Comparison of ENCODE assay signal across 14 cellular contexts in the genomic region with DNA sequence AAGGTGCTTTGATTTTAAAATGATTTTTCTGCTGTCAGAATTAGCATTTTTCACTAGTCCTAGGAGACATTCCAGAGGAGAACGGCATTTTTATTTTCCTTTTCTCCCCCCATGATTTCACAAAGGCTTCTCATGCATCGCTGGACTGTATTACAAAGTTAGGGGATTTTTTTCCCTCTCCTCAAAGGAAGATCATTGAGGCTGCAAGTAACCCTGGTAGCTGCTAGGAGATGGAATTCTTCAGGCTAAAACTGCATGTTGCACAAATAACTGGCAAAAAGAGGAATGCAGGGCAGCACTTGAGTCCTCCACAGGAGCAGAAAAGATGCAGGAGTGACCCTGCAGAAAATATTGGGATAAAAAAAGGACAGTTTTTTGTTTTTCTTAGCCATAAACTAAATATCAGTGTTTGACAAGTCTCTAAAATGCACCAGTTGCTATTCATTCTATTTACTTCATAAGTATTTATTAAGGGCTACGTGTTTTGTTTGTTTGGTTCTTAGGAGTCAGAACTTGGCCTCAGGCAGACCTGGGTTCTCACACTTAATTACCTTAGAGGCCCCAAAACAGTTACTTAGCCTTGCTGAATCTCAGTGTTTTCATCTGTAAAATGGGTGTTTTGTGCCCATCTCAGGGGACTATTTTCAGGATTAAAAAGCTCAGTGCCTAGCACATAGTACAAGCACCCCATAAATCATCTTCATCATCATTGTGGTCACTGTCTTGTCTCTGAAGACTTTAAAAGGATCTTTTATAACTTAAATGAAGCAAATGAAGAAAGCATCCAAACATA.
DNase-seq lines count a peak whose midpoint lies in the region; ATAC-seq lines count a peak whose summit lies in the region.
"Had no signal": no experiment of that assay in that cellular context is flagged by ENCODE, and none has a peak within 500 bp of the region (broad histone marks: within the 10 kb centered on the region; RNA-seq: fewer than 3 reads in every experiment).

No MANE protein-coding gene starts in this region.

- DNase-seq in NT2/D1 (ENCODE audit: low read depth, low spot score) (no peak), mesendoderm (peak; percentile 49), superior temporal gyrus (ENCODE audit: extremely low spot score) (peak; percentile 33)
- no peak for DNase-seq in activated CD4-positive, alpha-beta T cell treated with anti-CD3 and anti-CD28 coated beads, Interleukin-2, amount 50 U/mL, for 48 hours
- DNase-seq: activated CD8-positive, alpha-beta memory T cell treated with anti-CD3 and anti-CD28 coated beads, Interleukin-2, amount 50 U/mL, for 48 hours; AML-193; Caco-2; EL; left cardiac atrium; mucosa of descending colon; NCI-H2081 had no signal

- H3K4me1 ChIP-seq in NT2/D1 (ENCODE audit: insufficient read depth, insufficient read length) (no peaks in the 10 kb centered on the region), ectodermal cell (ENCODE audit: control insufficient read depth, insufficient read depth, low read length) (peaks cover 18% of the 10 kb centered on the region), mesendoderm (ENCODE audit: control insufficient read depth, low read depth, low read length) (peaks cover 1% of the 10 kb centered on the region)
- H3K4me1 ChIP-seq: Caco-2 had no signal

- 17 to 59% methylated on average over 1 to 3 of the region's 3 CpGs for WGBS in ectodermal cell, 2 experiments
- WGBS in mesendoderm (ENCODE audit: extremely low coverage, insufficient coverage, low lambda C conversion rate) = no CpG with 5 or more reads among the region's 3 CpGs

- H3K4ac ChIP-seq in mesendoderm (ENCODE audit: low read depth, low read length) = no peak overlapping the region

- H3K9ac ChIP-seq in NT2/D1 (ENCODE audit: insufficient read length, low read depth) (peak overlapping the region; percentile 77), mesendoderm (ENCODE audit: low read length) (no peak overlapping the region)

- no peak overlapping the region for H3K56ac ChIP-seq in mesendoderm (ENCODE audit: low read length)

- no peak overlapping the region for H3K4me2 ChIP-seq in mesendoderm (ENCODE audit: low read length)

- no peak overlapping the region for H4K5ac ChIP-seq in mesendoderm (ENCODE audit: low read length)

- H3K79me2 ChIP-seq in mesendoderm (ENCODE audit: control insufficient read depth, insufficient read depth, low read length) = no peaks in the 10 kb centered on the region

- H3K4me3 ChIP-seq in NT2/D1 (ENCODE audit: insufficient read length, low read depth) = peak overlapping the region; percentile 42
- peak overlapping the region; percentile 45 for H3K4me3 ChIP-seq in ectodermal cell (ENCODE audit: insufficient read depth, low read depth, low read length)
- no peak overlapping the region for H3K4me3 ChIP-seq in mesendoderm (ENCODE audit: low read length)
- H3K4me3 ChIP-seq: mucosa of descending colon had no signal

- H3K27me3 ChIP-seq in NT2/D1 (ENCODE audit: insufficient read depth, insufficient read length) = no peaks in the 10 kb centered on the region
- no peaks in the 10 kb centered on the region for H3K27me3 ChIP-seq in ectodermal cell (ENCODE audit: control insufficient read depth, insufficient read depth, low read length, poor library complexity, severe bottlenecking)
- H3K27me3 ChIP-seq in mesendoderm (ENCODE audit: insufficient read depth, low read length, poor library complexity) = no peaks in the 10 kb centered on the region

- ATAC-seq in GM21737 (IDR thresholded peaks at IDR 0.05; ENCODE audit: unreplicated experiment) (no peak), HG02840 (IDR thresholded peaks at IDR 0.05; ENCODE audit: low FRiP score, unreplicated experiment) (no peak)
- ATAC-seq: mucosa of descending colon had no signal

- H3K27ac ChIP-seq in ectodermal cell (ENCODE audit: insufficient read depth, low read depth, low read length, poor library complexity, severe bottlenecking) (peak overlapping the region; percentile 88), mesendoderm (ENCODE audit: low read depth, low read length) (no peak overlapping the region)

- no peak overlapping the region for H2BK120ac ChIP-seq in mesendoderm (ENCODE audit: low read depth, low read length)

- H3K79me1 ChIP-seq in mesendoderm (ENCODE audit: low read length) = no peaks in the 10 kb centered on the region

- H2AK5ac ChIP-seq in mesendoderm (ENCODE audit: low read length) = no peak overlapping the region

- H3K36me3 ChIP-seq in NT2/D1 (ENCODE audit: insufficient read depth, insufficient read length, low read length) (no peaks in the 10 kb centered on the region), ectodermal cell (ENCODE audit: control insufficient read depth, insufficient read depth, low read length) (no peaks in the 10 kb centered on the region), mesendoderm (ENCODE audit: control insufficient read depth, insufficient read depth, low read length) (no peaks in the 10 kb centered on the region)

- no peak overlapping the region for H4K8ac ChIP-seq in mesendoderm (ENCODE audit: low read depth, low read length)

- H3K9me3 ChIP-seq in NT2/D1 (ENCODE audit: insufficient read depth, low read length) (peaks cover 9% of the 10 kb centered on the region; the same call in 1 of the 2 replicates), ectodermal cell (ENCODE audit: control insufficient read depth, low read length) (no peaks in the 10 kb centered on the region)
- H3K9me3 ChIP-seq: Caco-2, mucosa of descending colon had no signal

- no peak overlapping the region for H2BK5ac ChIP-seq in mesendoderm (ENCODE audit: low read length)

- no peak overlapping the region for H2BK15ac ChIP-seq in mesendoderm (replicated peaks; ENCODE audit: low read depth)

- H3K18ac ChIP-seq in mesendoderm (ENCODE audit: low read length) = no peak overlapping the region

- H3K23ac ChIP-seq in mesendoderm (ENCODE audit: low read length) = no peak overlapping the region

Comparison
In these comparisons a context has a peak if more than half of its experiments do, and no peak if none do; other contexts are left out.
1. DNase-seq: peak in mesendoderm (single experiment) and superior temporal gyrus (single experiment); none in NT2/D1 (single experiment) and activated CD4-positive, alpha-beta T cell treated with anti-CD3 and anti-CD28 coated beads, Interleukin-2, amount 50 U/mL, for 48 hours (0 of 2).